Comparison of ENCODE assay signal across 1 cellular context in the genomic region with DNA sequence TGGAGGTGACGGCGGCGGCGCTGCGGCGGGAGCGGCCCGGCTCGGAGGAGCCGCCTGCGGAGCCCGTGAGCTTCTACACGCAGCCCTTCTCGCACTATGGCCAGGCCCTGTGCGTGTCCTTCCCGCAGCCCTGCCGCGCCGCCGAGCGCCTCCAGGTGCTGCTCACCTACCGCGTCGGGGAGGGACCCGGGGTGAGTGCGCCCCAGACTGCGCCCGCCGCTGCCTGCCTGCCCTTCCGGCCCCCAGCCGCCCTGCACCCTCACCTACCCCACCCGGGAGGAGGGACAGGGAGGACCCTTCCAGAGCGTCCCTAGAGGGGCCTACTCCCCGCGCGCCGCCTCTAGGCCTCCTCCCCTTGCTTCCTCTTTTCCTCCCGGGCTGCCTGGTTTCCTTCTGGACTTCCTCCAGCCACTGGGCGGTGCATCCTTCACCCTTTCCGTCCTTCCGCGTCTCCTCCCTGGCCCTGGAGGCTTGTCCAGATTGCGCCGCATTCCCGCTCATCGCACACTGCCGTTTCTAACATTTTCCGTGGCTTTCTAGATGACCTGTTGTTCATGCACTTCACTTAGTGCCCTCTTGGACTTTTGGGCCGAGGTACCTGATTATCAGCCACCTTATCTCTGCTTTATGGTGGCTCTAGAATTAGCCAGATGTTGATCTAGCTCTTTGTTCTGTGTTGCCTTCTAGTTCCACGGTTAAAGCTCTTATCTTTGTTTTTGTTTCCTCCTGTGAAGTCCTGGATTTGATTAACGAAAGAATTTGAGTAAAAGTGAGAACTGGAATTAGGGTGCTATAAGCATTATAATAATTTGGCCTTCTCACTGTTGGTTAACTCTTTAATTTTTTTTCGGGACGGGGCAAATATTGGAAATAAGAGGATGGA.
TF ChIP-seq lines count a peak whose summit lies in the region.

No MANE protein-coding gene starts in this region.

TF ChIP-seq in endothelial cell of umbilical vein, 7 proteins besides CTCF, POLR2A, EP300 and RAD21:
- TF ChIP-seq POLR2AphosphoS5 (IDR thresholded peaks at IDR 0.05; ENCODE audit: insufficient read depth, low read depth, low read length), result peak; percentile 17
- no peak for TF ChIP-seq GATA2 (IDR thresholded peaks at IDR 0.05; ENCODE audit: insufficient read depth, insufficient read length, low read depth, low read length)
